ENCODE assay signal across 8 cellular contexts in genomic region chr1:204417231-204417997, GRCh38. TPM values are rescaled to one million over a fixed set of nuclear protein-coding genes. Genes with fewer than 3 reads are reported as not detected.
DNase-seq lines count a peak whose midpoint lies in the region; ATAC-seq, FAIRE-seq and TF ChIP-seq lines count a peak whose summit lies in the region.

No MANE protein-coding gene starts in this region.

- FAIRE-seq in small intestine (lab: Jason Lieb, UNC): no peak

- no peak for TF ChIP-seq CTCF in astrocyte of the cerebellum (IDR thresholded peaks at IDR 0.05; ENCODE audit: low read depth, low read length, missing control alignments)

- ATAC-seq in HG03039 (IDR thresholded peaks at IDR 0.05; ENCODE audit: unreplicated experiment): no peak
- ATAC-seq in HG02852 (IDR thresholded peaks at IDR 0.05; ENCODE audit: unreplicated experiment): no peak

- H3K36me3 ChIP-seq in GM23248 (ENCODE audit: low read depth) (no peaks in the 10 kb centered on the region), small intestine (ENCODE audit: control insufficient read depth in 2 of 2, insufficient read depth in 2 of 2, low read length in 2 of 2) (no peaks in the 10 kb centered on the region)

- H3K9ac ChIP-seq in GM23248: peak overlapping the region; percentile 87

- in situ Hi-C loops in GM23248 (cut with MboI) (no loop called here), astrocyte of the cerebellum (cut with HindIII; ENCODE audit: low sequenced_read_pairs) (no loop called here)

- no peaks in the 10 kb centered on the region for H3K9me3 ChIP-seq in GM23248 (ENCODE audit: low read depth)
- H3K9me3 ChIP-seq in small intestine (ENCODE audit: control insufficient read depth, low read depth): no peaks in the 10 kb centered on the region

- no peaks in the 10 kb centered on the region for H3K9me2 ChIP-seq in GM23248 (ENCODE audit: insufficient read depth)

- H3K4me3 ChIP-seq in GM23248 (peak overlapping the region; percentile 67), astrocyte of the cerebellum (ENCODE audit: low read depth, low read length) (peak overlapping the region; percentile 14), small intestine (ENCODE audit: low read depth in 1 of 2, low read length in 2 of 2) (no peak overlapping the region)

- 1% methylated on average over 9 of the region's 9 CpGs for WGBS in GM23248 (ENCODE audit: low coverage in 1 of 2, low lambda C conversion rate in 2 of 2, missing lambda C conversion rate in 2 of 2), 2 experiments
- 7 to 34% (median 28%) methylated on average over 9 of the region's 9 CpGs for WGBS in small intestine, 3 donors

- H4K20me1 ChIP-seq in GM23248 (ENCODE audit: insufficient read depth): no peaks in the 10 kb centered on the region

- no peaks in the 10 kb centered on the region for H3K27me3 ChIP-seq in GM23248 (replicated peaks; ENCODE audit: insufficient read depth)
- no peaks in the 10 kb centered on the region for H3K27me3 ChIP-seq in small intestine (ENCODE audit: control insufficient read depth in 2 of 2, insufficient read depth in 2 of 2, low read length in 2 of 2)

- 0 out of 2 replicates have a peak overlapping the region, but pooled peaks have one; percentile 28 for H2AFZ ChIP-seq in GM23248

- peaks cover 33% of the 10 kb centered on the region for H3F3A ChIP-seq in GM23248 (ENCODE audit: insufficient read depth)

- peak; percentile 99 for DNase-seq in GM23248
- DNase-seq in astrocyte of the cerebellum (ENCODE audit: low read depth): peak; percentile 68
- DNase-seq in iPS-NIHi7 (ENCODE audit: extremely low spot score): peak; percentile 26
- DNase-seq in small intestine: peak; percentile 94
- no peak for DNase-seq in T-helper 1 cell

- peaks cover 4% of the 10 kb centered on the region; the same call in 1 of the 2 replicates for H3K79me2 ChIP-seq in GM23248 (ENCODE audit: insufficient read depth)

- peak overlapping the region; percentile 91 for H3K4me2 ChIP-seq in GM23248 (ENCODE audit: unreplicated experiment)

- H3K4me1 ChIP-seq in GM23248 (ENCODE audit: insufficient read depth) (peaks cover 33% of the 10 kb centered on the region), small intestine (ENCODE audit: control insufficient read depth in 2 of 2, insufficient read depth in 1 of 2, low read depth in 1 of 2, low read length in 1 of 2) (peaks cover 2 to 7% of the 10 kb centered on the region in 2 donors)

- H3K27ac ChIP-seq in GM23248: peak overlapping the region; percentile 99
- H3K27ac ChIP-seq in small intestine (ENCODE audit: low read depth in 1 of 2, low read length in 1 of 2): peak overlapping the region; percentile 57 to 98

TF ChIP-seq in PFSK-1, 5 proteins besides CTCF, POLR2A, EP300 and RAD21:
- TF ChIP-seq SIN3A (IDR thresholded peaks at IDR 0.05; ENCODE audit: borderline replicate concordance, insufficient read depth, low read length) (peak; percentile 35; the same call in 1 of the 2 replicates), POLR2AphosphoS5 (IDR thresholded peaks at IDR 0.05; ENCODE audit: low read depth, low read length) (0 out of 2 replicates have a peak, but pooled peaks have one; percentile 16), FOXP2 (optimal IDR thresholded peaks at IDR 0.05; ENCODE audit: borderline replicate concordance, extremely low read depth, extremely low read length, insufficient read depth) (no peak), REST (IDR thresholded peaks at IDR 0.05; ENCODE audit: insufficient read depth in 1 of 2, low read depth in 2 of 2, low read length in 2 of 2) (peak in 1 of 2 experiments; percentile 24; a peak in 1 of 4 replicates), TAF1 (IDR thresholded peaks at IDR 0.05; ENCODE audit: borderline replicate concordance, insufficient read depth, low read length) (no peak)

RNA-seq across cellular contexts. Expression of gene PPP1R15B, which starts 5.8 kb away (rescaled TPM):
- 27.6 and 28.4 TPM in 2 replicates for total RNA-seq in GM23248 (2014; rRNA removed; shearing (Covaris generic))
- polyA plus RNA-seq in GM23248 (2016; fragmentation: Nextera tagmentation; extraction: Ambion mirVana) (14.5 and 15.4 TPM in 2 replicates), small intestine (10 to 100 TPM in 1 of 3 donors, 1 to 10 TPM in 2; 9.4 to 25.6 (median 9.7) TPM)
- 16.5 TPM for polyA plus RNA-seq in PFSK-1 (2012; ENCODE audit: insufficient read length, low read depth)

RNA-seq across cellular contexts. Expression of gene PLEKHA6, which starts 57.7 kb away (rescaled TPM):
- 7.3 and 8.3 TPM in 2 replicates for total RNA-seq in GM23248 (2014; rRNA removed; shearing (Covaris generic))
- polyA plus RNA-seq in GM23248 (2016; fragmentation: Nextera tagmentation; extraction: Ambion mirVana) (4.5 and 5.5 TPM in 2 replicates), small intestine (10 to 100 TPM; 27.4 to 39.8 (median 36.7) TPM)
- 4.8 TPM for polyA plus RNA-seq in PFSK-1 (2012; ENCODE audit: insufficient read length, low read depth)

Comparison
In these comparisons a context has a peak if more than half of its experiments do, and no peak if none do; other contexts are left out.
1. DNase-seq: peak in GM23248 (single experiment), astrocyte of the cerebellum (single experiment), iPS-NIHi7 (single experiment) and small intestine (single experiment); none in T-helper 1 cell (0 of 5).
2. H3K4me3 ChIP-seq: peak in GM23248 (single experiment) and astrocyte of the cerebellum (single experiment); none in small intestine (0 of 2).